Comparison of ENCODE assay signal across 1 cellular context in genomic region chr19:1286859-1287621, GRCh38.
TF ChIP-seq lines count a peak whose summit lies in the region.

No MANE protein-coding gene starts in this region.

TF ChIP-seq in A549, 52 proteins besides CTCF, POLR2A, EP300 and RAD21 (continued from another document):
- TF ChIP-seq ZNF302 (CRISPR knock-in tag; IDR thresholded peaks at IDR 0.05) = no peak
- no peak for TF ChIP-seq RARB (CRISPR knock-in tag; IDR thresholded peaks at IDR 0.05)
- TF ChIP-seq FOXS1 (CRISPR knock-in tag; IDR thresholded peaks at IDR 0.05) = no peak
- TF ChIP-seq POLR2AphosphoS2 (conservative IDR thresholded peaks at IDR 0.05; ENCODE audit: low read length) = no peak
- TF ChIP-seq BHLHE40 (IDR thresholded peaks at IDR 0.05; ENCODE audit: low read depth, low read length) = no peak
